In genomic region chr7:80770675-80771081, GRCh38 we compare ENCODE assay signal across 10 cellular contexts.
DNase-seq lines count a peak whose midpoint lies in the region; ATAC-seq and TF ChIP-seq lines count a peak whose summit lies in the region.
"Had no signal": no experiment of that assay in that cellular context is flagged by ENCODE, and none has a peak within 500 bp of the region (broad histone marks: within the 10 kb centered on the region; RNA-seq: fewer than 3 reads in every experiment).

No MANE protein-coding gene starts in this region.

- no peak for TF ChIP-seq CTCF in GM13976 (IDR thresholded peaks at IDR 0.05; ENCODE audit: borderline replicate concordance, control extremely low read depth, extremely low read depth, insufficient read depth, missing control alignments)
- TF ChIP-seq CTCF in HEK293 (tag by site-specific recombination; IDR thresholded peaks at IDR 0.05) = no peak
- TF ChIP-seq CTCF in NB4 (IDR thresholded peaks at IDR 0.05; ENCODE audit: low read depth, low read length) = no peak
- no peak for TF ChIP-seq CTCF in mucosa of descending colon (IDR thresholded peaks at IDR 0.05)

- no peak for TF ChIP-seq POLR2A in NB4 (IDR thresholded peaks at IDR 0.05; ENCODE audit: extremely low read depth, insufficient read length)

- in situ Hi-C loops in GM13976 (cut with MboI; ENCODE audit: low sequenced_read_pairs, unreplicated experiment) = no loop called here

- H3K9me3 ChIP-seq in HEK293 (ENCODE audit: control insufficient read depth, insufficient read depth, low read depth, low read length) = no peaks in the 10 kb centered on the region
- H3K9me3 ChIP-seq in mucosa of descending colon = no peaks in the 10 kb centered on the region

- peak; percentile 34 for ATAC-seq in mucosa of descending colon

- H3K36me3 ChIP-seq in HEK293 (ENCODE audit: control insufficient read depth in 2 of 2, insufficient read depth in 1 of 2, low read length in 2 of 2) (no peaks in the 10 kb centered on the region), mucosa of descending colon (ENCODE audit: low read depth) (no peaks in the 10 kb centered on the region)

- CTCF ChIA-PET in HEK293 (lab: Yijun Ruan, JAX) = interaction anchor here (0.6 to 0.7 kb wide), 2 partner anchors 11 to 115 kb away, joined by 3 to 5 read pairs; no protein-coding TSS in a partner anchor

- no peak overlapping the region for H3K27ac ChIP-seq in HEK293 (ENCODE audit: extremely low read depth, low read depth, low read length)

- intact Hi-C loops in mucosa of descending colon (cut with DNase I, micrococcal nuclease) = no loop called here

- DNase-seq in GM13976 (ENCODE audit: low spot score) (peak; percentile 28), NB4 (ENCODE audit: low read depth) (peak; percentile 8), mucosa of descending colon (no peak), NCI-H1105 (lab: John Stamatoyannopoulos, UW) (no peak), NCI-H748 treated with DMSO at 0.1 percent for 48 hours (lab: John Stamatoyannopoulos, UW) (no peak)
- DNase-seq in activated effector memory CD4-positive, alpha-beta T cell treated with anti-CD3 and anti-CD28 coated beads, Interleukin-2, amount 50 U/mL, for 16 hours = no peak
- DNase-seq in NK-92 treated with Interleukin-12 subunit alpha and Interleukin-12 subunit beta, amount 100 ng/mL, for 24 hours (lab: John Stamatoyannopoulos, UW) = no peak
- DNase-seq: CD4-positive, CD25-positive, alpha-beta regulatory T cell; substantia nigra had no signal

- POLR2A ChIA-PET in HEK293 (lab: Yijun Ruan, JAX) = no interaction called here

- H3K4me1 ChIP-seq in HEK293 (ENCODE audit: control insufficient read depth, insufficient read depth, low read length) (peaks cover 35% of the 10 kb centered on the region), mucosa of descending colon (ENCODE audit: low read depth) (no peaks in the 10 kb centered on the region)

- H3K4me3 ChIP-seq in HEK293 (ENCODE audit: low read depth, low read length) = no peak overlapping the region
- no peak overlapping the region for H3K4me3 ChIP-seq in NB4 (ENCODE audit: low read depth, low read length)
- H3K4me3 ChIP-seq in mucosa of descending colon = no peak overlapping the region

TF ChIP-seq in HEK293, 187 proteins besides CTCF, POLR2A, EP300 and RAD21:
- TF ChIP-seq ZNF138 (tag by site-specific recombination; IDR thresholded peaks at IDR 0.05; ENCODE audit: borderline replicate concordance) (no peak), PRDM6 (tag by site-specific recombination; IDR thresholded peaks at IDR 0.05) (peak; percentile 35), ZBTB6 (tag by site-specific recombination; IDR thresholded peaks at IDR 0.05) (peak; percentile 75; the same call in 1 of the 2 replicates)

Comparison
In these comparisons a context has a peak if more than half of its experiments do, and no peak if none do; other contexts are left out.
1. DNase-seq: peak in GM13976 (single experiment) and NB4 (single experiment); none in mucosa of descending colon (0 of 3), activated effector memory CD4-positive, alpha-beta T cell treated with anti-CD3 and anti-CD28 coated beads, Interleukin-2, amount 50 U/mL, for 16 hours (single experiment), NCI-H1105 (single experiment), NCI-H748 treated with DMSO at 0.1 percent for 48 hours (single experiment) and NK-92 treated with Interleukin-12 subunit alpha and Interleukin-12 subunit beta, amount 100 ng/mL, for 24 hours (single experiment).